22 cellular contexts compared by ENCODE assay signal in the genomic region with DNA sequence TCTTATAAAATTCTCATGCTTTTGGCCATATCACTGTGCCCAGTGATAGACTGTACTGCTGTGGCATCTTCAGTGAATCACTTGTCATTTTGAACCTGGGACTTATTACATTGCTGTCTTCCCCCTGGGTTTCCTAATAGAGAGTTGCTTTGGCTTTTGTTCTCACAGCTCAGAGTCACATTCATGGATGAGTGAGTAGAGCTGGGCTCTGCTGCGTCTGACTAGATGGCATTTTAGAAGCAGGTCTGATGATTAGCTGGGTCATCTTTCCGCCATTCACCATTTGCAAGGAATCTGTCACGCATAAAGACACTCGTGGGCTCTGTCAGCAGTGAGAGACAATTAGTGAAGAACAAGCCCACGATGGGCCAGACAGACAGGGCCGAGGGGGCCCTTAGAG.
DNase-seq lines count a peak whose midpoint lies in the region; ATAC-seq and TF ChIP-seq lines count a peak whose summit lies in the region.
"Had no signal": no experiment of that assay in that cellular context is flagged by ENCODE, and none has a peak within 500 bp of the region (broad histone marks: within the 10 kb centered on the region; RNA-seq: fewer than 3 reads in every experiment).

No MANE protein-coding gene starts in this region.

- H3K9me1 ChIP-seq in IMR-90 (ENCODE audit: insufficient read depth, low read length): no peaks in the 10 kb centered on the region

- H3K4me3 ChIP-seq in IMR-90 (ENCODE audit: insufficient read depth, low read depth, low read length): no peak overlapping the region
- H3K4me3 ChIP-seq in neuronal stem cell (ENCODE audit: low read length in 2 of 2): no peak overlapping the region
- H3K4me3 ChIP-seq: breast epithelium, gastrocnemius medialis, hepatocyte, MG63, spleen, thoracic aorta, vagina had no signal

- no peak overlapping the region for H2BK15ac ChIP-seq in IMR-90 (ENCODE audit: low read depth, low read length)
- H2BK15ac ChIP-seq in neuronal stem cell (ENCODE audit: low read length): no peak overlapping the region

- BruUV-seq in IMR-90 (replicated peaks; lab: Mats Ljungman, UMichigan): no TSS peak

- H3K18ac ChIP-seq in IMR-90 (ENCODE audit: low read depth, low read length) (no peak overlapping the region), neuronal stem cell (ENCODE audit: low read length) (no peak overlapping the region)

- intact Hi-C loops in IMR-90 (cut with micrococcal nuclease): no loop called here

- H2BK120ac ChIP-seq in IMR-90 (ENCODE audit: low read depth, low read length) (no peak overlapping the region), neuronal stem cell (ENCODE audit: low read depth, low read length) (no peak overlapping the region)

- no peaks in the 10 kb centered on the region for H3K4me1 ChIP-seq in IMR-90 (ENCODE audit: control insufficient read depth, insufficient read depth, low read length)
- peaks cover 7 to 12% of the 10 kb centered on the region in 2 donors for H3K4me1 ChIP-seq in neuronal stem cell (ENCODE audit: control insufficient read depth in 2 of 2, insufficient read depth in 1 of 2, low read depth in 1 of 2, low read length in 2 of 2)
- H3K4me1 ChIP-seq: breast epithelium had no signal

- H3K4me2 ChIP-seq in IMR-90 (ENCODE audit: low read depth, low read length) (no peak overlapping the region), neuronal stem cell (ENCODE audit: insufficient read depth, low read length, poor library complexity, severe bottlenecking) (no peak overlapping the region)
- H3K4me2 ChIP-seq: hepatocyte had no signal

- no peak overlapping the region for H2BK12ac ChIP-seq in neuronal stem cell (ENCODE audit: low read length)

- H2BK5ac ChIP-seq in IMR-90 (ENCODE audit: low read depth, low read length, poor library complexity, severe bottlenecking): no peak overlapping the region
- H2BK5ac ChIP-seq in neuronal stem cell (ENCODE audit: low read length): no peak overlapping the region

- TF ChIP-seq RAD21 in IMR-90 (IDR thresholded peaks at IDR 0.05; ENCODE audit: low read length): no peak

- ATAC-seq in IMR-90 (ENCODE audit: low read depth) (no peak), GM18519 (IDR thresholded peaks at IDR 0.05; ENCODE audit: low FRiP score, unreplicated experiment) (no peak)
- ATAC-seq: gastrocnemius medialis, left lobe of liver had no signal

- no peaks in the 10 kb centered on the region for H3K79me1 ChIP-seq in IMR-90 (ENCODE audit: low read depth in 1 of 2, low read length in 2 of 2)
- no peaks in the 10 kb centered on the region for H3K79me1 ChIP-seq in neuronal stem cell (ENCODE audit: low read depth, low read length)

- no peak overlapping the region for H4K8ac ChIP-seq in IMR-90 (ENCODE audit: low read depth in 2 of 2, low read length in 2 of 2)
- H4K8ac ChIP-seq in neuronal stem cell (ENCODE audit: low read depth, low read length): no peak overlapping the region

- CTCF ChIA-PET in IMR-90 (lab: Yijun Ruan, JAX): interaction anchor here (1.0 kb wide), 1 partner anchor 15 kb away, joined by 4 read pairs; no protein-coding TSS in a partner anchor

- H3K27me3 ChIP-seq in IMR-90 (ENCODE audit: control insufficient read depth, insufficient read depth, low read length) (no peaks in the 10 kb centered on the region), neuronal stem cell (ENCODE audit: control insufficient read depth in 3 of 3, insufficient read depth in 3 of 3, low read depth in 1 of 3, low read length in 3 of 3) (no peaks in the 10 kb centered on the region)
- H3K27me3 ChIP-seq: breast epithelium, gastrocnemius medialis, hepatocyte, MG63, spleen, vagina had no signal

- H3K14ac ChIP-seq in IMR-90 (replicated peaks; ENCODE audit: low read depth, low read length) (no peak overlapping the region), neuronal stem cell (ENCODE audit: low read length) (no peak overlapping the region)

- H4K20me1 ChIP-seq in IMR-90 (ENCODE audit: insufficient read depth, low read length): no peaks in the 10 kb centered on the region

- H3K9ac ChIP-seq in IMR-90 (ENCODE audit: low read depth, low read length) (no peak overlapping the region), neuronal stem cell (ENCODE audit: low read depth, low read length, poor library complexity) (no peak overlapping the region)

- no peak for TF ChIP-seq CTCF in IMR-90 (conservative IDR thresholded peaks at IDR 0.05; ENCODE audit: low read depth, low read length)

- in situ Hi-C loops in IMR-90 (cut with MboI; ENCODE audit: low sequenced_read_pairs): no loop called here

- H3K36me3 ChIP-seq in IMR-90 (ENCODE audit: control insufficient read depth, insufficient read depth, low read length): no peaks in the 10 kb centered on the region
- no peaks in the 10 kb centered on the region for H3K36me3 ChIP-seq in neuronal stem cell (replicated peaks in 1 of 2; ENCODE audit: control insufficient read depth in 2 of 2, insufficient read depth in 2 of 2, low read length in 2 of 2)
- H3K36me3 ChIP-seq: breast epithelium, gastrocnemius medialis, MG63, thoracic aorta, vagina had no signal

- H2AK5ac ChIP-seq in IMR-90 (ENCODE audit: low read depth, low read length) (no peak overlapping the region), neuronal stem cell (ENCODE audit: low read depth, low read length) (no peak overlapping the region)

- H3K23ac ChIP-seq in IMR-90 (ENCODE audit: low read depth, low read length) (no peak overlapping the region), neuronal stem cell (ENCODE audit: low read depth, low read length, poor library complexity) (no peak overlapping the region)

- POLR2A ChIA-PET in IMR-90 (lab: Charles Lee; ENCODE audit: unreplicated experiment): no interaction called here

- 85% methylated on average over 4 of the region's 6 CpGs; no CpG with 5 or more reads in 1 of the 2 experiments for WGBS in IMR-90 (ENCODE audit: extremely low coverage in 2 of 2, insufficient read length in 1 of 2), 2 experiments
- whole genome bisulfite sequencing in neuronal stem cell (ENCODE audit: extremely low coverage in 2 of 2, insufficient read length in 2 of 2, insufficient replicate concordance in 1 of 2), 2 donors: no CpG with 5 or more reads among the region's 6 CpGs

- H4K91ac ChIP-seq in IMR-90 (ENCODE audit: insufficient read depth, low read depth, low read length): no peak overlapping the region
- H4K91ac ChIP-seq in neuronal stem cell (ENCODE audit: low read depth, low read length, poor library complexity): no peak overlapping the region

- H3K4ac ChIP-seq in IMR-90 (ENCODE audit: low read depth, low read length) (no peak overlapping the region), neuronal stem cell (ENCODE audit: low read length) (no peak overlapping the region)

- H4K5ac ChIP-seq in IMR-90 (ENCODE audit: low read depth, low read length): no peak overlapping the region

- TF ChIP-seq POLR2A in IMR-90 (IDR thresholded peaks at IDR 0.05; ENCODE audit: low read depth, low read length): no peak

- H2AK9ac ChIP-seq in IMR-90 (replicated peaks; ENCODE audit: low read depth, low read length, poor library complexity): peak overlapping the region; percentile 37

- H3K9me3 ChIP-seq in IMR-90 (ENCODE audit: control insufficient read depth, insufficient read depth, low read length): no peaks in the 10 kb centered on the region
- H3K9me3 ChIP-seq in neuronal stem cell (replicated peaks in 1 of 2; ENCODE audit: control insufficient read depth in 2 of 2, insufficient read depth in 1 of 2, low read depth in 1 of 2, low read length in 2 of 2): no peaks in the 10 kb centered on the region
- H3K9me3 ChIP-seq: breast epithelium, gastrocnemius medialis, MG63, spleen, thoracic aorta, vagina had no signal

- dilution Hi-C loops in IMR-90 (cut with HindIII; ENCODE audit: low sequenced_read_pairs, unreplicated experiment): no loop called here

- H2AFZ ChIP-seq in IMR-90 (replicated peaks; ENCODE audit: low read length, poor library complexity) (no peak overlapping the region), neuronal stem cell (ENCODE audit: low read length) (peak overlapping the region; percentile 81)
- H2AFZ ChIP-seq: hepatocyte had no signal

- no peak overlapping the region for H2BK20ac ChIP-seq in IMR-90 (ENCODE audit: low read depth, low read length)

- DNase-seq in NCI-H2171 treated with DMSO at 0.1 percent for 48 hours (lab: John Stamatoyannopoulos, UW) (peak; percentile 5), NCI-H2171 (lab: John Stamatoyannopoulos, UW) (no peak), IMR-90 (no peak), kidney glomerular epithelial cell (lab: John Stamatoyannopoulos, UW) (peak; percentile 18), neuronal stem cell (ENCODE audit: low spot score) (peak; percentile 15), activated gamma-delta T cell (lab: John Stamatoyannopoulos, UW) (no peak)
- no peak for DNase-seq in activated CD4-positive, alpha-beta T cell treated with anti-CD3 and anti-CD28 coated beads for 1 hour
- DNase-seq: activated T-cell treated with anti-CD3 and anti-CD28 coated beads, Interleukin-2, amount 50 U/mL, for 1 hour; gastrocnemius medialis; MG63; NCI-H1105 treated with DMSO at 0.1 percent for 48 hours; NCI-H2029 treated with DMSO at 0.1 percent for 48 hours; NCI-H510A treated with DMSO at 0.1 percent for 48 hours; SIG-M5; spleen; SW 1271 had no signal

- no peak overlapping the region for H3K56ac ChIP-seq in IMR-90 (ENCODE audit: extremely low read depth, insufficient read depth, low read length)

- H3K27ac ChIP-seq in IMR-90 (ENCODE audit: insufficient read depth, low read length) (no peak overlapping the region), neuronal stem cell (replicated peaks; ENCODE audit: low read length) (no peak overlapping the region)
- H3K27ac ChIP-seq: breast epithelium, gastrocnemius medialis, hepatocyte, spleen, thoracic aorta, vagina had no signal

TF ChIP-seq in IMR-90, 13 proteins besides CTCF, POLR2A, EP300 and RAD21:
- TF ChIP-seq CHD1 (IDR thresholded peaks at IDR 0.05; ENCODE audit: low read depth, low read length) (no peak), SMC3 (IDR thresholded peaks at IDR 0.05; ENCODE audit: low read depth, low read length) (no peak), CEBPB (IDR thresholded peaks at IDR 0.05; ENCODE audit: low read depth, low read length) (no peak), MXI1 (IDR thresholded peaks at IDR 0.05; ENCODE audit: borderline replicate concordance, low read depth, low read length) (no peak), NFE2L2 (IDR thresholded peaks at IDR 0.05; ENCODE audit: low read depth, low read length) (no peak), MAFK (IDR thresholded peaks at IDR 0.05; ENCODE audit: low read depth, low read length) (no peak)
- TF ChIP-seq, protein P1, sequence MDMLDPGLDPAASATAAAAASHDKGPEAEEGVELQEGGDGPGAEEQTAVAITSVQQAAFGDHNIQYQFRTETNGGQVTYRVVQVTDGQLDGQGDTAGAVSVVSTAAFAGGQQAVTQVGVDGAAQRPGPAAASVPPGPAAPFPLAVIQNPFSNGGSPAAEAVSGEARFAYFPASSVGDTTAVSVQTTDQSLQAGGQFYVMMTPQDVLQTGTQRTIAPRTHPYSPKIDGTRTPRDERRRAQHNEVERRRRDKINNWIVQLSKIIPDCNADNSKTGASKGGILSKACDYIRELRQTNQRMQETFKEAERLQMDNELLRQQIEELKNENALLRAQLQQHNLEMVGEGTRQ (IDR thresholded peaks at IDR 0.05; ENCODE audit: low read depth, low read length): no peak

Comparison
In these comparisons a context has a peak if more than half of its experiments do, and no peak if none do; other contexts are left out.
1. DNase-seq: peak in NCI-H2171 treated with DMSO at 0.1 percent for 48 hours (single experiment), kidney glomerular epithelial cell (single experiment) and neuronal stem cell (single experiment); none in NCI-H2171 (single experiment), IMR-90 (single experiment), activated gamma-delta T cell (single experiment) and activated CD4-positive, alpha-beta T cell treated with anti-CD3 and anti-CD28 coated beads for 1 hour (single experiment).